19 cellular contexts compared by ENCODE assay signal in genomic region chr17:20094777-20095176, GRCh38.
DNase-seq lines count a peak whose midpoint lies in the region; ATAC-seq and TF ChIP-seq lines count a peak whose summit lies in the region.
"Had no signal": no experiment of that assay in that cellular context is flagged by ENCODE, and none has a peak within 500 bp of the region (broad histone marks: within the 10 kb centered on the region; RNA-seq: fewer than 3 reads in every experiment).

No MANE protein-coding gene starts in this region.

- H3K9me3 ChIP-seq in esophagus muscularis mucosa (no peaks in the 10 kb centered on the region), parathyroid adenoma (ENCODE audit: control insufficient read depth, low read length) (no peaks in the 10 kb centered on the region), Caco-2 (no peaks in the 10 kb centered on the region), Karpas-422 (ENCODE audit: low read length) (no peaks in the 10 kb centered on the region)
- H3K9me3 ChIP-seq: lower lobe of right lung, thyroid gland had no signal

- H3K36me3 Mint-ChIP-seq in Caco-2 (ENCODE audit: insufficient read depth, unreplicated experiment): no peaks in the 10 kb centered on the region

- peak overlapping the region; percentile 6 for H2AFZ ChIP-seq in ACC112 (ENCODE audit: low read length, unreplicated experiment)
- peak overlapping the region; percentile 19 for H2AFZ ChIP-seq in parathyroid adenoma
- no peak overlapping the region for H2AFZ ChIP-seq in Karpas-422 (ENCODE audit: low read length)

- H3K9ac ChIP-seq in parathyroid adenoma: no peak overlapping the region
- H3K9ac ChIP-seq in Karpas-422 (ENCODE audit: low read length): no peak overlapping the region

- peak; percentile 8 for DNase-seq in NCI-H69 (lab: John Stamatoyannopoulos, UW)
- no peak for DNase-seq in esophagus muscularis mucosa (ENCODE audit: extremely low spot score)
- DNase-seq in Caco-2: no peak
- no peak for DNase-seq in Karpas-422
- DNase-seq: activated CD4-positive, alpha-beta T cell treated with anti-CD3 and anti-CD28 coated beads, Interleukin-2, amount 50 U/mL, for 48 hours; amniotic stem cell; DMS 273 treated with DMSO at 0.1 percent for 48 hours; effector memory CD8-positive, alpha-beta T cell; lower lobe of right lung; stimulated activated CD4-positive, alpha-beta T cell treated with anti-CD3 and anti-CD28 coated beads, Interleukin-15, amount 100 ng/mL, for 24 hours had no signal

- CTCF ChIA-PET in Caco-2 (lab: Charles Lee): interaction anchor here (0.7 to 2.0 kb wide), 7 partner anchors 10 to 117 kb away, joined by 3 to 48 read pairs (median 3); partner anchors contain the start of genes AKAP10 and SPECC1

- no peak for TF ChIP-seq EP300 in esophagus muscularis mucosa (IDR thresholded peaks at IDR 0.05)

- TF ChIP-seq CTCF in esophagus muscularis mucosa (IDR thresholded peaks at IDR 0.05): no peak
- TF ChIP-seq CTCF in parathyroid adenoma (IDR thresholded peaks at IDR 0.05): no peak
- no peak for TF ChIP-seq CTCF in Caco-2 (IDR thresholded peaks at IDR 0.05; ENCODE audit: insufficient read depth in 1 of 2, low read depth in 1 of 2, low read length in 1 of 2, severe bottlenecking in 1 of 2, unreplicated experiment in 1 of 2)

- H3K9me2 ChIP-seq in Karpas-422 (replicated peaks; ENCODE audit: insufficient read depth, low read length): no peaks in the 10 kb centered on the region

- no TSS peak for BruUV-seq in Caco-2 (replicated peaks; lab: Mats Ljungman, UMichigan)

- H3K4me3 ChIP-seq in ACC112 (ENCODE audit: low read depth, low read length) (0 out of 2 replicates have a peak overlapping the region, but pooled peaks have one; percentile 16), esophagus muscularis mucosa (no peak overlapping the region), parathyroid adenoma (ENCODE audit: low read depth, low read length) (no peak overlapping the region), Caco-2 (ENCODE audit: low read depth, low read length) (no peak overlapping the region), Karpas-422 (ENCODE audit: low read length) (no peak overlapping the region)
- H3K4me3 ChIP-seq: lower lobe of right lung, SK-N-MC, thyroid gland had no signal

- H3K27me3 ChIP-seq in ACC112 (ENCODE audit: insufficient read depth, low read length) (no peaks in the 10 kb centered on the region), esophagus muscularis mucosa (no peaks in the 10 kb centered on the region), parathyroid adenoma (ENCODE audit: control insufficient read depth, insufficient read depth, low read length) (no peaks in the 10 kb centered on the region), Caco-2 (replicated peaks; ENCODE audit: control insufficient read depth, insufficient read depth, low read length) (no peaks in the 10 kb centered on the region; the same call in 1 of the 2 replicates), Karpas-422 (ENCODE audit: low read length) (no peaks in the 10 kb centered on the region)
- H3K27me3 ChIP-seq: thyroid gland had no signal

- ATAC-seq in HG02970 (IDR thresholded peaks at IDR 0.05; ENCODE audit: low FRiP score, unreplicated experiment): no peak
- no peak for ATAC-seq in HG03354 (IDR thresholded peaks at IDR 0.05; ENCODE audit: poor library complexity, severe bottlenecking, unreplicated experiment)
- ATAC-seq: effector memory CD8-positive, alpha-beta T cell had no signal

- peaks cover 21% of the 10 kb centered on the region for H3K4me1 ChIP-seq in ACC112 (ENCODE audit: control insufficient read depth, insufficient read depth, low read length, unreplicated experiment)
- peaks cover 15 to 39% (median 26%) of the 10 kb centered on the region in 4 donors for H3K4me1 ChIP-seq in esophagus muscularis mucosa
- peaks cover 11% of the 10 kb centered on the region for H3K4me1 ChIP-seq in parathyroid adenoma
- H3K4me1 ChIP-seq in Caco-2: no peaks in the 10 kb centered on the region
- H3K4me1 ChIP-seq in Karpas-422 (ENCODE audit: low read length): no peaks in the 10 kb centered on the region
- H3K4me1 ChIP-seq: lower lobe of right lung had no signal

- no peak overlapping the region for H3K4me2 ChIP-seq in parathyroid adenoma (ENCODE audit: low read length)
- H3K4me2 ChIP-seq in Karpas-422 (ENCODE audit: low read depth, low read length, poor library complexity, severe bottlenecking): no peak overlapping the region

- POLR2A ChIA-PET in Caco-2 (lab: Charles Lee): no interaction called here

- H3K36me3 ChIP-seq in ACC112 (ENCODE audit: insufficient read depth, low read length) (no peaks in the 10 kb centered on the region), esophagus muscularis mucosa (peaks cover 0 to 9% (median 2%) of the 10 kb centered on the region in 4 donors), parathyroid adenoma (ENCODE audit: control insufficient read depth, insufficient read depth, low read length) (no peaks in the 10 kb centered on the region), Caco-2 (ENCODE audit: control insufficient read depth, insufficient read depth, low read length) (no peaks in the 10 kb centered on the region), Karpas-422 (ENCODE audit: insufficient read depth, low read length) (no peaks in the 10 kb centered on the region)
- H3K36me3 ChIP-seq: lower lobe of right lung, thyroid gland had no signal

- TF ChIP-seq POLR2A in esophagus muscularis mucosa (IDR thresholded peaks at IDR 0.05; ENCODE audit: low read depth): no peak

- no peaks in the 10 kb centered on the region for H4K20me1 ChIP-seq in Karpas-422 (ENCODE audit: insufficient read depth, low read depth, low read length)

- 68% methylated on average over 1 of the region's 1 CpG for WGBS in esophagus muscularis mucosa

- no peaks in the 10 kb centered on the region for H3K4me1 Mint-ChIP-seq in Caco-2 (ENCODE audit: low read depth, unreplicated experiment)

- H3K79me2 ChIP-seq in ACC112 (ENCODE audit: control insufficient read depth, insufficient read depth, low read length, unreplicated experiment) (no peaks in the 10 kb centered on the region), parathyroid adenoma (no peaks in the 10 kb centered on the region), Karpas-422 (ENCODE audit: low read length) (no peaks in the 10 kb centered on the region)

- intact Hi-C loops in esophagus muscularis mucosa (cut with DNase I): no loop called here
- intact Hi-C loops in Caco-2 (cut with micrococcal nuclease; ENCODE audit: unreplicated experiment): loop anchor here (1.0 kb wide), 1 partner anchor 101 kb away; no protein-coding TSS in a partner anchor

- H3K27ac ChIP-seq in ACC112 (ENCODE audit: low read depth, low read length) (no peak overlapping the region), esophagus muscularis mucosa (replicated peaks in 1 of 4) (peak overlapping the region in 3 of 4 donors; percentile 28 to 58 (median 55)), parathyroid adenoma (peak overlapping the region; percentile 25), Karpas-422 (ENCODE audit: low read length) (no peak overlapping the region)
- H3K27ac ChIP-seq: SK-N-MC had no signal

- no peak overlapping the region for H3K4me3 Mint-ChIP-seq in Caco-2 (ENCODE audit: unreplicated experiment)
- H3K4me3 Mint-ChIP-seq: effector memory CD8-positive, alpha-beta T cell; HFFc6; T-helper 2 cell treated with Interferon-gamma antibody and Interleukin-4, amounts not matched to agents 5 μg/mL and 100 μg/mL, for 36 hours; WTC11 had no signal

- no peak overlapping the region for H3K27ac Mint-ChIP-seq in Caco-2 (ENCODE audit: unreplicated experiment)
- H3K27ac Mint-ChIP-seq: effector memory CD8-positive, alpha-beta T cell; HFFc6; T-helper 2 cell treated with Interferon-gamma antibody and Interleukin-4, amounts not matched to agents 5 μg/mL and 100 μg/mL, for 36 hours; WTC11 had no signal

- H3K27me3 Mint-ChIP-seq in Caco-2 (ENCODE audit: insufficient read depth, unreplicated experiment): peaks cover 15% of the 10 kb centered on the region
- H3K27me3 Mint-ChIP-seq: effector memory CD8-positive, alpha-beta T cell had no signal

- no peaks in the 10 kb centered on the region for H3K9me3 Mint-ChIP-seq in Caco-2 (ENCODE audit: unreplicated experiment)
- H3K9me3 Mint-ChIP-seq: effector memory CD8-positive, alpha-beta T cell; HFFc6; T-helper 2 cell treated with Interferon-gamma antibody and Interleukin-4, amounts not matched to agents 5 μg/mL and 100 μg/mL, for 36 hours had no signal

Comparison
In these comparisons a context has a peak if more than half of its experiments do, and no peak if none do; other contexts are left out.
1. H3K27ac ChIP-seq: peak in esophagus muscularis mucosa (3 of 4) and parathyroid adenoma (single experiment); none in ACC112 (single experiment) and Karpas-422 (single experiment).